In genomic region chr17:16491703-16492612, GRCh38 we compare ENCODE assay signal across 9 cellular contexts. TPM values are rescaled to one million over a fixed set of nuclear protein-coding genes. Genes with fewer than 3 reads are reported as not detected.
DNase-seq lines count a peak whose midpoint lies in the region; ATAC-seq and TF ChIP-seq lines count a peak whose summit lies in the region.
"Had no signal": no experiment of that assay in that cellular context is flagged by ENCODE, and none has a peak within 500 bp of the region (broad histone marks: within the 10 kb centered on the region; RNA-seq: fewer than 3 reads in every experiment).

Gene LRRC75A (minus strand): TSS chr17:16492193. CDS start chr17:16491990, 203 bp downstream.

- POLR2A ChIA-PET in CD4-positive, alpha-beta memory T cell (lab: Charles Lee; ENCODE audit: partially characterized antibody) = interaction anchor here (1.0 to 1.5 kb wide), 2 partner anchors 53 to 139 kb away, joined by 4 to 7 read pairs; partner anchors contain the start of gene CENPV
- POLR2A ChIA-PET in HEK293T (lab: Yijun Ruan, JAX) = interaction anchor here (0.6 to 2.7 kb wide), 10 partner anchors 14 to 111 kb away, joined by 3 to 10 read pairs (median 4); partner anchors contain the start of gene UBB
- POLR2A ChIA-PET in activated naive CD8-positive, alpha-beta T cell treated with anti-CD3 and anti-CD28 coated beads, Interleukin-2, amount 10 ng/mL, durations not matched to agents 7 days and 5 days (lab: Charles Lee) = interaction anchor here (1.0 to 1.5 kb wide), 2 partner anchors 44 to 111 kb away, joined by 3 to 4 read pairs; partner anchors contain the start of gene UBB

- H3K4me1 ChIP-seq in CD4-positive, alpha-beta memory T cell (ENCODE audit: insufficient read depth, low read length) = peaks cover 14% of the 10 kb centered on the region
- H3K4me1 ChIP-seq in SJCRH30 (peaks cover 31% of the 10 kb centered on the region), right atrium auricular region (peaks cover 0 to 17% of the 10 kb centered on the region in 2 donors)

- H3K4me1 Mint-ChIP-seq in CD4-positive, alpha-beta memory T cell = peaks cover 5 to 19% (median 13%) of the 10 kb centered on the region in 4 donors
- peaks cover 7% of the 10 kb centered on the region for H3K4me1 Mint-ChIP-seq in activated naive CD8-positive, alpha-beta T cell treated with anti-CD3 and anti-CD28 coated beads, Interleukin-2, amount 10 ng/mL, durations not matched to agents 7 days and 5 days

- peak; percentile 85 for ATAC-seq in activated naive CD8-positive, alpha-beta T cell treated with anti-CD3 and anti-CD28 coated beads, Interleukin-2, amount 10 ng/mL, durations not matched to agents 7 days and 5 days (ENCODE audit: low read depth)
- ATAC-seq in GM18873 (IDR thresholded peaks at IDR 0.05; ENCODE audit: low FRiP score, unreplicated experiment) = no peak

- H3K27ac ChIP-seq in CD4-positive, alpha-beta memory T cell (ENCODE audit: low read depth, low read length) = no peak within 1 kb of the TSS
- H3K27ac ChIP-seq in SJCRH30 = no peak within 1 kb of the TSS
- peak within 1 kb of the TSS in 1 of 2 donors; percentile 35 for H3K27ac ChIP-seq in right atrium auricular region

- intact Hi-C loops in CD4-positive, alpha-beta memory T cell (cut with micrococcal nuclease) = no loop called here

- H3K36me3 Mint-ChIP-seq in CD4-positive, alpha-beta memory T cell = no peaks in the 10 kb centered on the region
- H3K36me3 Mint-ChIP-seq in activated naive CD8-positive, alpha-beta T cell treated with anti-CD3 and anti-CD28 coated beads, Interleukin-2, amount 10 ng/mL, durations not matched to agents 7 days and 5 days = no peaks in the 10 kb centered on the region

- peak within 1 kb of the TSS in 1 of 2 donors; percentile 41 for H3K4me3 ChIP-seq in CD4-positive, alpha-beta memory T cell (ENCODE audit: low read length in 2 of 2)
- peak within 1 kb of the TSS; percentile 58 for H3K4me3 ChIP-seq in SJCRH30
- H3K4me3 ChIP-seq in right atrium auricular region = peak within 1 kb of the TSS; percentile 52
- peak within 1 kb of the TSS; percentile 27 for H3K4me3 ChIP-seq in retinal pigment epithelial cell (ENCODE audit: low read length)

- H3K36me3 ChIP-seq in CD4-positive, alpha-beta memory T cell (ENCODE audit: insufficient read depth, low read length) = no peaks in the 10 kb centered on the region
- no peaks in the 10 kb centered on the region for H3K36me3 ChIP-seq in SJCRH30
- no peaks in the 10 kb centered on the region for H3K36me3 ChIP-seq in right atrium auricular region

- H3K9me3 Mint-ChIP-seq in CD4-positive, alpha-beta memory T cell = no peaks in the 10 kb centered on the region
- H3K9me3 Mint-ChIP-seq in activated naive CD8-positive, alpha-beta T cell treated with anti-CD3 and anti-CD28 coated beads, Interleukin-2, amount 10 ng/mL, durations not matched to agents 7 days and 5 days = no peaks in the 10 kb centered on the region

- H3K27me3 Mint-ChIP-seq in CD4-positive, alpha-beta memory T cell = peaks cover 0 to 2% of the 10 kb centered on the region in 2 donors
- H3K27me3 Mint-ChIP-seq in activated naive CD8-positive, alpha-beta T cell treated with anti-CD3 and anti-CD28 coated beads, Interleukin-2, amount 10 ng/mL, durations not matched to agents 7 days and 5 days = peaks cover 25% of the 10 kb centered on the region

- H3K4me3 Mint-ChIP-seq in CD4-positive, alpha-beta memory T cell = peak within 1 kb of the TSS; percentile 79 to 87 (median 84)
- peak within 1 kb of the TSS; percentile 70 for H3K4me3 Mint-ChIP-seq in activated naive CD8-positive, alpha-beta T cell treated with anti-CD3 and anti-CD28 coated beads, Interleukin-2, amount 10 ng/mL, durations not matched to agents 7 days and 5 days

- H3K27me3 ChIP-seq in CD4-positive, alpha-beta memory T cell (ENCODE audit: insufficient read depth, low read length) = no peaks in the 10 kb centered on the region
- peaks cover 23% of the 10 kb centered on the region; the same call in 1 of the 2 replicates for H3K27me3 ChIP-seq in SJCRH30
- H3K27me3 ChIP-seq in right atrium auricular region = no peaks in the 10 kb centered on the region

- CTCF ChIA-PET in CD4-positive, alpha-beta memory T cell (lab: Charles Lee; ENCODE audit: partially characterized antibody) = interaction anchor here (0.9 kb wide), 1 partner anchor 28 kb away, joined by 3 read pairs; no protein-coding TSS in a partner anchor
- CTCF ChIA-PET in HEK293T (lab: Yijun Ruan, JAX) = interaction anchor here (0.9 to 1.1 kb wide), 2 partner anchors 29 to 38 kb away, joined by 3 read pairs; no protein-coding TSS in a partner anchor

- no peaks in the 10 kb centered on the region for H3K9me3 ChIP-seq in CD4-positive, alpha-beta memory T cell (ENCODE audit: control insufficient read depth in 1 of 2, low read length in 2 of 2)
- H3K9me3 ChIP-seq in SJCRH30 (replicated peaks) (no peaks in the 10 kb centered on the region), right atrium auricular region (no peaks in the 10 kb centered on the region)

- DNase-seq in CD4-positive, alpha-beta memory T cell = peak; percentile 42 to 57 (median 47)
- peak; percentile 74 for DNase-seq in HEK293T (ENCODE audit: extremely low spot score)
- DNase-seq in SJCRH30 = peak; percentile 63 to 72
- DNase-seq in activated naive CD8-positive, alpha-beta T cell treated with anti-CD3 and anti-CD28 coated beads, Interleukin-2, amount 10 ng/mL, durations not matched to agents 7 days and 5 days = peak; percentile 77
- DNase-seq in right atrium auricular region (ENCODE audit: low spot score) = no peak
- no peak for DNase-seq in retinal pigment epithelial cell (ENCODE audit: low read depth)
- DNase-seq in UCSD-AML1 (lab: John Stamatoyannopoulos, UW; ENCODE audit: unreplicated experiment) = no peak

- TF ChIP-seq CTCF in right atrium auricular region (IDR thresholded peaks at IDR 0.05) (peak in 1 of 2 donors; percentile 37), retinal pigment epithelial cell (conservative IDR thresholded peaks at IDR 0.05; ENCODE audit: low read depth, low read length) (no peak)

- peak within 1 kb of the TSS in 4 of 7 donors; percentile 8 to 60 (median 38) for H3K27ac Mint-ChIP-seq in CD4-positive, alpha-beta memory T cell
- H3K27ac Mint-ChIP-seq in activated naive CD8-positive, alpha-beta T cell treated with anti-CD3 and anti-CD28 coated beads, Interleukin-2, amount 10 ng/mL, durations not matched to agents 7 days and 5 days = no peak within 1 kb of the TSS

TF ChIP-seq in HEK293T, 16 proteins besides CTCF, POLR2A, EP300 and RAD21:
- no peak for TF ChIP-seq NFRKB (IDR thresholded peaks at IDR 0.05)

RNA-seq across cellular contexts. Expression of gene LRRC75A, which starts in this region (rescaled TPM):
- 1 to 10 TPM; 5.4 to 5.7 TPM for total RNA-seq in CD4-positive, alpha-beta memory T cell
- 1 to 10 TPM in 1 of 2 donors, under 1 TPM in 1; 0.72 to 2.5 TPM for polyA plus RNA-seq in CD4-positive, alpha-beta memory T cell
- 3.7 and 4.8 TPM in 2 replicates for total RNA-seq in SJCRH30 (2014; rRNA removed; shearing (Covaris generic))
- 1 to 10 TPM; 5.5 to 6.2 TPM for total RNA-seq in activated naive CD8-positive, alpha-beta T cell treated with anti-CD3 and anti-CD28 coated beads, Interleukin-2, amount 10 ng/mL, durations not matched to agents 7 days and 5 days
- total RNA-seq in right atrium auricular region = 1 to 10 TPM in 1 of 2 donors, under 1 TPM in 1; 0.93 to 2.6 TPM
- total RNA-seq: HT1080 had no signal

Comparison
In these comparisons a context has a peak if more than half of its experiments do, and no peak if none do; other contexts are left out.
1. DNase-seq: peak in CD4-positive, alpha-beta memory T cell (5 of 5), HEK293T (single experiment), SJCRH30 (2 of 2) and activated naive CD8-positive, alpha-beta T cell treated with anti-CD3 and anti-CD28 coated beads, Interleukin-2, amount 10 ng/mL, durations not matched to agents 7 days and 5 days (single experiment); none in right atrium auricular region (single experiment), retinal pigment epithelial cell (single experiment) and UCSD-AML1 (single experiment).